Comparison of ENCODE assay signal across 18 cellular contexts in genomic region chr17:81438024-81438664, GRCh38. TPM values are rescaled to one million over a fixed set of nuclear protein-coding genes. Genes with fewer than 3 reads are reported as not detected.
DNase-seq lines count a peak whose midpoint lies in the region; ATAC-seq and TF ChIP-seq lines count a peak whose summit lies in the region.
"Had no signal": no experiment of that assay in that cellular context is flagged by ENCODE, and none has a peak within 500 bp of the region (broad histone marks: within the 10 kb centered on the region; RNA-seq: fewer than 3 reads in every experiment).

No MANE protein-coding gene starts in this region.

- H3K9me3 Mint-ChIP-seq in activated naive CD8-positive, alpha-beta T cell treated with anti-CD3 and anti-CD28 coated beads for 36 hours = no peaks in the 10 kb centered on the region
- H3K9me3 Mint-ChIP-seq: CD4-positive, alpha-beta T cell; H9; IgD-negative memory B cell had no signal

- no peak overlapping the region for H3K27ac Mint-ChIP-seq in activated naive CD8-positive, alpha-beta T cell treated with anti-CD3 and anti-CD28 coated beads for 36 hours
- H3K27ac Mint-ChIP-seq: CD4-positive, alpha-beta T cell; H9; IgD-negative memory B cell had no signal

- no peak for TF ChIP-seq POLR2A in HCT116 (IDR thresholded peaks at IDR 0.05; ENCODE audit: borderline replicate concordance, extremely low read depth, insufficient read depth, insufficient read length)

- POLR2A ChIA-PET in HCT116 (lab: Charles Lee) (interaction anchor here (1.6 kb wide), 1 partner anchor 142 kb away, joined by 3 read pairs; the partner anchor contains the start of gene SLC38A10), RWPE1 (lab: Yijun Ruan, JAX; ENCODE audit: low non-redundant PET) (no interaction called here)

- H3K27me3 ChIP-seq in HCT116 (ENCODE audit: insufficient read depth, low read length) (no peaks in the 10 kb centered on the region), skeletal muscle satellite cell (ENCODE audit: control insufficient read depth, insufficient read depth, low read length) (no peaks in the 10 kb centered on the region)
- H3K27me3 ChIP-seq: Peyer's patch had no signal

- H3K36me3 ChIP-seq in HCT116 (ENCODE audit: control insufficient read depth in 1 of 2, insufficient read depth in 2 of 2, low read length in 2 of 2) = no peaks in the 10 kb centered on the region
- no peaks in the 10 kb centered on the region for H3K36me3 ChIP-seq in skeletal muscle satellite cell (ENCODE audit: insufficient read depth, low read length)
- H3K36me3 ChIP-seq: Peyer's patch had no signal

- H4K20me1 ChIP-seq in HCT116 (ENCODE audit: insufficient read depth) = no peaks in the 10 kb centered on the region

- CTCF ChIA-PET in HCT116 (lab: Charles Lee) = no interaction called here
- CTCF ChIA-PET in RWPE1 (lab: Yijun Ruan, JAX) = interaction anchor here (0.5 to 0.9 kb wide), 3 partner anchors 36 to 183 kb away, joined by 3 read pairs; no protein-coding TSS in a partner anchor

- no peaks in the 10 kb centered on the region for H3K9me2 ChIP-seq in HCT116 (ENCODE audit: insufficient read depth)

- no peak for TF ChIP-seq CTCF in HCT116 (IDR thresholded peaks at IDR 0.05 in 2 of 3, conservative IDR thresholded peaks at IDR 0.05 in 1 of 3; ENCODE audit: borderline replicate concordance in 1 of 3, insufficient read depth in 1 of 3, low read depth in 2 of 3, low read length in 2 of 3)
- no peak for TF ChIP-seq CTCF in RWPE1 (conservative IDR thresholded peaks at IDR 0.05; ENCODE audit: low read depth)

- ATAC-seq in HCT116 (no peak), GM21786 (IDR thresholded peaks at IDR 0.05; ENCODE audit: unreplicated experiment) (no peak)

- intact Hi-C loops in HCT116 (cut with micrococcal nuclease) = no loop called here

- peak overlapping the region; percentile 40; the same call in 1 of the 2 replicates for H3K9ac ChIP-seq in HCT116 (ENCODE audit: low read length)
- H3K9ac ChIP-seq in skeletal muscle satellite cell (ENCODE audit: low read depth, low read length) = peak overlapping the region; percentile 12

- H3K4me1 ChIP-seq in HCT116 (ENCODE audit: control insufficient read depth in 1 of 2, insufficient read depth in 2 of 2, low read length in 2 of 2) (peaks cover 21 to 32% of the 10 kb centered on the region in 2 experiments), skeletal muscle satellite cell (ENCODE audit: control insufficient read depth, insufficient read depth, low read length) (peaks cover 43% of the 10 kb centered on the region)

- RAD21 ChIA-PET in HCT116 (lab: Charles Lee; ENCODE audit: low non-redundant PET in 1 of 2, low total read pairs in 2 of 2, uncharacterized antibody in 2 of 2, unreplicated experiment in 2 of 2) = no interaction called here

- H3K27me3 Mint-ChIP-seq in activated naive CD8-positive, alpha-beta T cell treated with anti-CD3 and anti-CD28 coated beads for 36 hours = peaks cover 24% of the 10 kb centered on the region

- H2AFZ ChIP-seq in HCT116 (ENCODE audit: low read depth, low read length, poor library complexity, severe bottlenecking) = no peak overlapping the region

- H3K9me3 ChIP-seq in HCT116 (ENCODE audit: control insufficient read depth in 1 of 2, insufficient read depth in 1 of 2, low read depth in 1 of 2, low read length in 2 of 2) (no peaks in the 10 kb centered on the region), skeletal muscle satellite cell (replicated peaks; ENCODE audit: low read length) (no peaks in the 10 kb centered on the region)
- H3K9me3 ChIP-seq: Peyer's patch had no signal

- H3K4me3 Mint-ChIP-seq in activated naive CD8-positive, alpha-beta T cell treated with anti-CD3 and anti-CD28 coated beads for 36 hours = no peak overlapping the region
- H3K4me3 Mint-ChIP-seq: CD4-positive, alpha-beta T cell; H9; IgD-negative memory B cell had no signal

- no peak overlapping the region for H3K4me3 ChIP-seq in HCT116 (replicated peaks in 1 of 2; ENCODE audit: low read depth in 1 of 2, low read length in 2 of 2)
- no peak overlapping the region for H3K4me3 ChIP-seq in skeletal muscle satellite cell (ENCODE audit: low read length)
- H3K4me3 ChIP-seq: Peyer's patch had no signal

- H3K79me2 ChIP-seq in HCT116 (ENCODE audit: insufficient read depth, low read length) = no peaks in the 10 kb centered on the region

- no peak overlapping the region; the same call in 1 of the 2 replicates for H3K27ac ChIP-seq in HCT116 (ENCODE audit: low read depth, low read length)
- peak overlapping the region; percentile 67 for H3K27ac ChIP-seq in RWPE1

- peak overlapping the region; percentile 58 for H3K4me2 ChIP-seq in HCT116 (ENCODE audit: low read length)
- H3K4me2 ChIP-seq in skeletal muscle satellite cell (ENCODE audit: low read length) = no peak overlapping the region

- no TSS peak for BruUV-seq in HCT116 (replicated peaks; lab: Mats Ljungman, UMichigan)

- no peak for TF ChIP-seq RAD21 in HCT116 (IDR thresholded peaks at IDR 0.05; ENCODE audit: low read depth)

- no peak for DNase-seq in HCT116 (ENCODE audit: low read depth, low spot score)
- no peak for DNase-seq in RWPE1 (ENCODE audit: low spot score)
- DNase-seq in inferior parietal cortex (ENCODE audit: extremely low spot score) = peak; percentile 16
- DNase-seq in activated naive CD8-positive, alpha-beta T cell treated with anti-CD3 and anti-CD28 coated beads for 36 hours = no peak
- no peak for DNase-seq in HuH-7.5 (ENCODE audit: low spot score)
- DNase-seq in NCI-H128 (lab: John Stamatoyannopoulos, UW; ENCODE audit: unreplicated experiment) = no peak
- DNase-seq: CD4-positive, alpha-beta T cell; DMS53; H9; MV-4-11; NCI-H1417 treated with DMSO at 0.1 percent for 48 hours; NCI-H2081; NCI-H524; Peyer's patch; SHP77 treated with DMSO at 0.1 percent for 48 hours had no signal

- peaks cover 2% of the 10 kb centered on the region for H3K4me1 Mint-ChIP-seq in activated naive CD8-positive, alpha-beta T cell treated with anti-CD3 and anti-CD28 coated beads for 36 hours
- H3K4me1 Mint-ChIP-seq: IgD-negative memory B cell had no signal

- no peaks in the 10 kb centered on the region for H3K36me3 Mint-ChIP-seq in activated naive CD8-positive, alpha-beta T cell treated with anti-CD3 and anti-CD28 coated beads for 36 hours
- H3K36me3 Mint-ChIP-seq: IgD-negative memory B cell had no signal

TF ChIP-seq in HCT116, 20 proteins besides CTCF, POLR2A, EP300 and RAD21:
- TF ChIP-seq, protein P1, sequence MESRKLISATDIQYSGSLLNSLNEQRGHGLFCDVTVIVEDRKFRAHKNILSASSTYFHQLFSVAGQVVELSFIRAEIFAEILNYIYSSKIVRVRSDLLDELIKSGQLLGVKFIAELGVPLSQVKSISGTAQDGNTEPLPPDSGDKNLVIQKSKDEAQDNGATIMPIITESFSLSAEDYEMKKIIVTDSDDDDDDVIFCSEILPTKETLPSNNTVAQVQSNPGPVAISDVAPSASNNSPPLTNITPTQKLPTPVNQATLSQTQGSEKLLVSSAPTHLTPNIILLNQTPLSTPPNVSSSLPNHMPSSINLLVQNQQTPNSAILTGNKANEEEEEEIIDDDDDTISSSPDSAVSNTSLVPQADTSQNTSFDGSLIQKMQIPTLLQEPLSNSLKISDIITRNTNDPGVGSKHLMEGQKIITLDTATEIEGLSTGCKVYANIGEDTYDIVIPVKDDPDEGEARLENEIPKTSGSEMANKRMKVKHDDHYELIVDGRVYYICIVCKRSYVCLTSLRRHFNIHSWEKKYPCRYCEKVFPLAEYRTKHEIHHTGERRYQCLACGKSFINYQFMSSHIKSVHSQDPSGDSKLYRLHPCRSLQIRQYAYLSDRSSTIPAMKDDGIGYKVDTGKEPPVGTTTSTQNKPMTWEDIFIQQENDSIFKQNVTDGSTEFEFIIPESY (IDR thresholded peaks at IDR 0.05; ENCODE audit: extremely low read depth, insufficient replicate concordance, low read length) = no peak
- TF ChIP-seq SIN3A (IDR thresholded peaks at IDR 0.05; ENCODE audit: low read depth) (no peak), REST (IDR thresholded peaks at IDR 0.05; ENCODE audit: low read depth) (no peak), ZFX (IDR thresholded peaks at IDR 0.05) (no peak), CBX3 (IDR thresholded peaks at IDR 0.05; ENCODE audit: low read depth) (no peak), YY1 (IDR thresholded peaks at IDR 0.05; ENCODE audit: extremely low read depth, insufficient replicate concordance, low read depth, low read length) (no peak), FOSL1 (IDR thresholded peaks at IDR 0.05; ENCODE audit: low read depth) (no peak), ZNF274 (IDR thresholded peaks at IDR 0.05; ENCODE audit: low read depth, low read length) (no peak)

RNA-seq across cellular contexts. Expression of gene BAHCC1, which starts 42.9 kb away (rescaled TPM):
- 45.2 TPM for total RNA-seq in HCT116 (2021; ENCODE audit: unreplicated experiment)
- 16.1 and 18.2 TPM in 2 replicates for polyA plus RNA-seq in HCT116 (2012)
- total RNA-seq in skeletal muscle satellite cell (2012; rRNA removed) = 7.9 and 8.3 TPM in 2 replicates
- under 1 TPM; 0.08 to 0.25 TPM for total RNA-seq in activated naive CD8-positive, alpha-beta T cell treated with anti-CD3 and anti-CD28 coated beads for 36 hours
- polyA plus RNA-seq: IgD-negative memory B cell had no signal

Comparison
In these comparisons a context has a peak if more than half of its experiments do, and no peak if none do; other contexts are left out.
1. RNA of gene BAHCC1, which starts 42.9 kb away (total RNA-seq): 45.2 TPM in HCT116 (single experiment); 0.08 to 0.25 TPM in activated naive CD8-positive, alpha-beta T cell treated with anti-CD3 and anti-CD28 coated beads for 36 hours; every median in the first group is over 10 times any median in the second.